In genomic region chr15:96553931-96554330, GRCh38 we compare ENCODE assay signal across 19 cellular contexts.
"Had no signal": no experiment of that assay in that cellular context is flagged by ENCODE, and none has a peak within 500 bp of the region (broad histone marks: within the 10 kb centered on the region; RNA-seq: fewer than 3 reads in every experiment).

No MANE protein-coding gene starts in this region.

- H3K4me2 ChIP-seq: neural progenitor cell had no signal

- H3K4me1 ChIP-seq: lower lobe of right lung, neural progenitor cell, uterus had no signal

- H3K4me3 ChIP-seq: lower lobe of right lung, neural progenitor cell, uterus had no signal

- H2AFZ ChIP-seq: neural progenitor cell had no signal

- H3K36me3 ChIP-seq: lower lobe of right lung, neural progenitor cell, uterus had no signal

- ATAC-seq: left lobe of liver, lower lobe of right lung, natural killer cell had no signal

- DNase-seq: activated CD4-positive, alpha-beta T cell treated with anti-CD3 and anti-CD28 coated beads for 4 hours; activated CD4-positive, alpha-beta T cell treated with anti-CD3 and anti-CD28 coated beads, Interleukin-2, amount 50 U/mL, for 4 hours; activated effector memory CD4-positive, alpha-beta T cell treated with Interleukin-2 at 50 U/mL for 16 hours; activated naive CD4-positive, alpha-beta T cell treated with Interleukin-2 at 50 U/mL for 16 hours; activated naive CD8-positive, alpha-beta T cell treated with anti-CD3 and anti-CD28 coated beads, Interleukin-2, amount 10 ng/mL, durations not matched to agents 7 days and 5 days; amniotic stem cell; dermis blood vessel endothelial cell; effector CD4-positive, alpha-beta T cell; kidney glomerular epithelial cell; lower lobe of right lung; mesendoderm; natural killer cell; occipital lobe; right cardiac atrium; stimulated activated CD4-positive, alpha-beta T cell treated with anti-CD3 and anti-CD28 coated beads, Interleukin-4, amount 100 ng/mL, for 1 hour; uterus had no signal

- H3K27me3 ChIP-seq: neural progenitor cell, uterus had no signal

- H3K27ac ChIP-seq: lower lobe of right lung, neural progenitor cell, uterus, VCaP had no signal

- H3K9ac ChIP-seq: neural progenitor cell had no signal

- H3K9me3 ChIP-seq: lower lobe of right lung, uterus had no signal
